11 cellular contexts compared by ENCODE assay signal in genomic region chr14:92382677-92383076, GRCh38. TPM values are rescaled to one million over a fixed set of nuclear protein-coding genes. Genes with fewer than 3 reads are reported as not detected.
A peak's percentile ranks its signal among the peaks of the same experiment; 100 is the strongest.
DNase-seq lines count a peak whose midpoint lies in the region; ATAC-seq and TF ChIP-seq lines count a peak whose summit lies in the region.
"Had no signal": no experiment of that assay in that cellular context is flagged by ENCODE, and none has a peak within 500 bp of the region (broad histone marks: within the 10 kb centered on the region; RNA-seq: fewer than 3 reads in every experiment).

No MANE protein-coding gene starts in this region.

- H3K4me3 ChIP-seq in GM12864 (ENCODE audit: low read depth, low read length): no peak overlapping the region
- H3K4me3 ChIP-seq in LNCaP clone FGC (ENCODE audit: low read depth, low read length): no peak overlapping the region
- H3K4me3 ChIP-seq in neutrophil (ENCODE audit: low read depth in 1 of 2, low read length in 1 of 2): no peak overlapping the region
- H3K4me3 ChIP-seq: gastroesophageal sphincter had no signal

- no peaks in the 10 kb centered on the region for H3K9me3 ChIP-seq in neutrophil
- H3K9me3 ChIP-seq: gastroesophageal sphincter had no signal

- H3K9me3 Mint-ChIP-seq in chondrocyte (ENCODE audit: low read depth): no peaks in the 10 kb centered on the region
- H3K9me3 Mint-ChIP-seq: T-helper 2 cell treated with Interferon-gamma antibody and Interleukin-4, amounts not matched to agents 5 μg/mL and 100 μg/mL, for 36 hours had no signal

- H3K4me3 Mint-ChIP-seq in chondrocyte (ENCODE audit: unreplicated experiment): no peak overlapping the region
- H3K4me3 Mint-ChIP-seq: activated naive CD8-positive, alpha-beta T cell; T-helper 2 cell treated with Interferon-gamma antibody and Interleukin-4, amounts not matched to agents 5 μg/mL and 100 μg/mL, for 36 hours had no signal

- no peaks in the 10 kb centered on the region for H3K36me3 Mint-ChIP-seq in chondrocyte (ENCODE audit: low read depth)
- H3K36me3 Mint-ChIP-seq: activated naive CD8-positive, alpha-beta T cell had no signal

- ATAC-seq in HG03175 (IDR thresholded peaks at IDR 0.05; ENCODE audit: unreplicated experiment): no peak
- no peak for ATAC-seq in GM18520 (IDR thresholded peaks at IDR 0.05; ENCODE audit: unreplicated experiment)
- ATAC-seq: gastroesophageal sphincter had no signal

- no peaks in the 10 kb centered on the region for H3K36me3 ChIP-seq in neutrophil
- H3K36me3 ChIP-seq: gastroesophageal sphincter had no signal

- H3K4me1 Mint-ChIP-seq in chondrocyte (ENCODE audit: low read depth): peaks cover 2% of the 10 kb centered on the region

- no peak overlapping the region for H3K27ac Mint-ChIP-seq in chondrocyte (ENCODE audit: unreplicated experiment)
- H3K27ac Mint-ChIP-seq: activated naive CD8-positive, alpha-beta T cell; T-helper 2 cell treated with Interferon-gamma antibody and Interleukin-4, amounts not matched to agents 5 μg/mL and 100 μg/mL, for 36 hours had no signal

- TF ChIP-seq CTCF in GM12864 (IDR thresholded peaks at IDR 0.05; ENCODE audit: low read depth, low read length, missing control alignments) (peak; percentile 32), LNCaP clone FGC (IDR thresholded peaks at IDR 0.05; ENCODE audit: control insufficient read depth, extremely low read depth, insufficient read depth) (peak; percentile 78), chondrocyte (IDR thresholded peaks at IDR 0.05) (peak; percentile 73), neutrophil (IDR thresholded peaks at IDR 0.05) (peak; percentile 57)

- no peaks in the 10 kb centered on the region for H3K27me3 ChIP-seq in neutrophil
- H3K27me3 ChIP-seq: gastroesophageal sphincter had no signal

- DNase-seq in GM12864 (ENCODE audit: low read depth) (no peak), LNCaP clone FGC (ENCODE audit: low read depth) (peak; percentile 17), chondrocyte (ENCODE audit: low spot score) (no peak)
- DNase-seq in activated naive CD4-positive, alpha-beta T cell treated with Interleukin-2 at 50 U/mL for 16 hours: no peak
- DNase-seq: NCI-H2171 treated with DMSO at 0.1 percent for 48 hours had no signal

- peaks cover 47 to 48% of the 10 kb centered on the region in 2 experiments for H3K4me1 ChIP-seq in neutrophil (ENCODE audit: control insufficient read depth in 1 of 2, insufficient read depth in 1 of 2, low read depth in 1 of 2, low read length in 1 of 2)
- H3K4me1 ChIP-seq: gastroesophageal sphincter had no signal

- H3K27ac ChIP-seq in neutrophil: peak overlapping the region; percentile 94
- H3K27ac ChIP-seq: gastroesophageal sphincter had no signal

- H3K27me3 Mint-ChIP-seq in chondrocyte (ENCODE audit: low read depth): peaks cover 16% of the 10 kb centered on the region
- H3K27me3 Mint-ChIP-seq: activated naive CD8-positive, alpha-beta T cell had no signal

RNA-seq across cellular contexts. Expression of gene SLC24A4, which starts 59.7 kb away (rescaled TPM):
- 0.29 to 0.77 TPM (median 0.37 TPM) in 3 replicates for total RNA-seq in chondrocyte
